ENCODE assay signal across 28 cellular contexts in genomic region chr2:14557921-14558320, GRCh38.
"Had no signal": no experiment of that assay in that cellular context is flagged by ENCODE, and none has a peak within 500 bp of the region (broad histone marks: within the 10 kb centered on the region; RNA-seq: fewer than 3 reads in every experiment).

No MANE protein-coding gene starts in this region.

- H3K4me3 Mint-ChIP-seq: activated CD4-positive, alpha-beta memory T cell treated with anti-CD3 and anti-CD28 coated beads for 36 hours; activated CD4-positive, alpha-beta T cell treated with anti-CD3 and anti-CD28 coated beads, Interleukin-2, amount 10 ng/mL, durations not matched to agents 24 days and 14 days; activated naive CD4-positive, alpha-beta T cell treated with anti-CD3 and anti-CD28 coated beads, Interleukin-2, amount 50 U/mL, for 24 hours; activated naive CD8-positive, alpha-beta T cell treated with anti-CD3 and anti-CD28 coated beads, Interleukin-2, amount 50 U/mL, for 24 hours; activated T-cell treated with anti-CD3 and anti-CD28 coated beads, Interleukin-2, amount 50 U/mL, for 4 hours; immature natural killer cell; naive B cell; stimulated activated naive B cell treated with anti-CD40 and anti-IgM and Interleukin-4, amounts not matched to agents 10 μg/mL and 1 μg/mL and 100 μg/mL, for 72 hours; T-helper 17 cell had no signal

- FAIRE-seq: endometrium had no signal

- H3K27ac ChIP-seq: gastroesophageal sphincter, lower lobe of right lung, ovary, prostate gland, sigmoid colon, testis, uterus had no signal

- H3K36me3 ChIP-seq: gastroesophageal sphincter, lower lobe of right lung, ovary, prostate gland, sigmoid colon, uterus had no signal

- H3K4me1 ChIP-seq: gastroesophageal sphincter, lower lobe of right lung, prostate gland, testis, uterus had no signal

- H3K27me3 Mint-ChIP-seq: activated CD4-positive, alpha-beta memory T cell treated with anti-CD3 and anti-CD28 coated beads for 36 hours; activated CD4-positive, alpha-beta T cell treated with anti-CD3 and anti-CD28 coated beads, Interleukin-2, amount 10 ng/mL, durations not matched to agents 24 days and 14 days; activated naive CD4-positive, alpha-beta T cell treated with anti-CD3 and anti-CD28 coated beads, Interleukin-2, amount 50 U/mL, for 24 hours; activated naive CD8-positive, alpha-beta T cell treated with anti-CD3 and anti-CD28 coated beads, Interleukin-2, amount 50 U/mL, for 24 hours; naive B cell; stimulated activated naive B cell treated with anti-CD40 and anti-IgM and Interleukin-4, amounts not matched to agents 10 μg/mL and 1 μg/mL and 100 μg/mL, for 72 hours; T-helper 17 cell had no signal

- H3K36me3 Mint-ChIP-seq: activated CD4-positive, alpha-beta memory T cell treated with anti-CD3 and anti-CD28 coated beads for 36 hours; activated naive CD4-positive, alpha-beta T cell treated with anti-CD3 and anti-CD28 coated beads, Interleukin-2, amount 50 U/mL, for 24 hours; immature natural killer cell; naive B cell; stimulated activated naive B cell treated with anti-CD40 and anti-IgM and Interleukin-4, amounts not matched to agents 10 μg/mL and 1 μg/mL and 100 μg/mL, for 72 hours had no signal

- H3K4me3 ChIP-seq: gastroesophageal sphincter, lower lobe of right lung, ovary, prostate gland, sigmoid colon, testis, uterus had no signal

- H3K4me1 Mint-ChIP-seq: activated CD4-positive, alpha-beta T cell treated with anti-CD3 and anti-CD28 coated beads, Interleukin-2, amount 10 ng/mL, durations not matched to agents 24 days and 14 days; activated naive CD4-positive, alpha-beta T cell treated with anti-CD3 and anti-CD28 coated beads, Interleukin-2, amount 50 U/mL, for 24 hours; activated naive CD8-positive, alpha-beta T cell treated with anti-CD3 and anti-CD28 coated beads, Interleukin-2, amount 50 U/mL, for 24 hours; immature natural killer cell; naive B cell; stimulated activated naive B cell treated with anti-CD40 and anti-IgM and Interleukin-4, amounts not matched to agents 10 μg/mL and 1 μg/mL and 100 μg/mL, for 72 hours; T-helper 17 cell had no signal

- DNase-seq: activated CD4-positive, alpha-beta memory T cell treated with anti-CD3 and anti-CD28 coated beads for 36 hours; activated CD4-positive, alpha-beta T cell treated with anti-CD3 and anti-CD28 coated beads, Interleukin-2, amount 10 ng/mL, durations not matched to agents 24 days and 14 days; activated CD4-positive, CD25-positive, alpha-beta regulatory T cell treated with anti-CD3 and anti-CD28 coated beads, Interleukin-2, amount 50 U/mL, for 72 hours; activated naive CD8-positive, alpha-beta T cell treated with anti-CD3 and anti-CD28 coated beads, Interleukin-2, amount 50 U/mL, for 24 hours; activated T-cell treated with anti-CD3 and anti-CD28 coated beads, Interleukin-2, amount 50 U/mL, for 4 hours; amygdala; central memory CD4-positive, alpha-beta T cell; effector CD8-positive, alpha-beta T cell; hypothalamus; immature natural killer cell; lower lobe of right lung; naive B cell; ovary; sigmoid colon; stimulated activated CD4-positive, alpha-beta T cell treated with anti-CD3 and anti-CD28 coated beads, Interleukin-15, amount 100 ng/mL, for 24 hours; stimulated activated CD4-positive, alpha-beta T cell treated with anti-CD3 and anti-CD28 coated beads, Interleukin-2, amount 100 ng/mL, for 24 hours; stimulated activated naive B cell treated with anti-CD40 and anti-IgM and Interleukin-4, amounts not matched to agents 10 μg/mL and 1 μg/mL and 100 μg/mL, for 72 hours; T-helper 17 cell; T1000; testis; trophoblast cell; uterus had no signal

- H3K9me3 Mint-ChIP-seq: activated CD4-positive, alpha-beta memory T cell treated with anti-CD3 and anti-CD28 coated beads for 36 hours; activated CD4-positive, alpha-beta T cell treated with anti-CD3 and anti-CD28 coated beads, Interleukin-2, amount 10 ng/mL, durations not matched to agents 24 days and 14 days; activated naive CD8-positive, alpha-beta T cell treated with anti-CD3 and anti-CD28 coated beads, Interleukin-2, amount 50 U/mL, for 24 hours; activated T-cell treated with anti-CD3 and anti-CD28 coated beads, Interleukin-2, amount 50 U/mL, for 4 hours; activated T-helper 2 cell treated with anti-CD3 and anti-CD28 coated beads, Interferon-gamma antibody, Interleukin-2, Interleukin-4, amounts not matched to agents 10 μg/mL and 5 μg/mL and 100 μg/mL, durations not matched to agents 14 hours and 24 hours and 36 hours had no signal

- H3K27ac Mint-ChIP-seq: activated CD4-positive, alpha-beta memory T cell treated with anti-CD3 and anti-CD28 coated beads for 36 hours; activated CD4-positive, alpha-beta T cell treated with anti-CD3 and anti-CD28 coated beads, Interleukin-2, amount 10 ng/mL, durations not matched to agents 24 days and 14 days; activated naive CD4-positive, alpha-beta T cell treated with anti-CD3 and anti-CD28 coated beads, Interleukin-2, amount 50 U/mL, for 24 hours; activated naive CD8-positive, alpha-beta T cell treated with anti-CD3 and anti-CD28 coated beads, Interleukin-2, amount 50 U/mL, for 24 hours; activated T-helper 2 cell treated with anti-CD3 and anti-CD28 coated beads, Interferon-gamma antibody, Interleukin-2, Interleukin-4, amounts not matched to agents 10 μg/mL and 5 μg/mL and 100 μg/mL, durations not matched to agents 14 hours and 24 hours and 36 hours; immature natural killer cell; naive B cell; stimulated activated naive B cell treated with anti-CD40 and anti-IgM and Interleukin-4, amounts not matched to agents 10 μg/mL and 1 μg/mL and 100 μg/mL, for 72 hours; T-helper 17 cell had no signal

- H3K27me3 ChIP-seq: gastroesophageal sphincter, ovary, sigmoid colon, testis, uterus had no signal

- ATAC-seq: activated naive CD8-positive, alpha-beta T cell treated with anti-CD3 and anti-CD28 coated beads, Interleukin-2, amount 50 U/mL, for 24 hours; activated T-cell treated with anti-CD3 and anti-CD28 coated beads, Interleukin-2, amount 50 U/mL, for 4 hours; gastroesophageal sphincter; left lobe of liver; lower lobe of right lung; stimulated activated naive B cell treated with anti-CD40 and anti-IgM and Interleukin-4, amounts not matched to agents 10 μg/mL and 1 μg/mL and 100 μg/mL, for 72 hours; T-helper 17 cell had no signal

- H3K9me3 ChIP-seq: gastroesophageal sphincter, lower lobe of right lung, ovary, prostate gland, sigmoid colon, testis, uterus had no signal
